In the genomic region with DNA sequence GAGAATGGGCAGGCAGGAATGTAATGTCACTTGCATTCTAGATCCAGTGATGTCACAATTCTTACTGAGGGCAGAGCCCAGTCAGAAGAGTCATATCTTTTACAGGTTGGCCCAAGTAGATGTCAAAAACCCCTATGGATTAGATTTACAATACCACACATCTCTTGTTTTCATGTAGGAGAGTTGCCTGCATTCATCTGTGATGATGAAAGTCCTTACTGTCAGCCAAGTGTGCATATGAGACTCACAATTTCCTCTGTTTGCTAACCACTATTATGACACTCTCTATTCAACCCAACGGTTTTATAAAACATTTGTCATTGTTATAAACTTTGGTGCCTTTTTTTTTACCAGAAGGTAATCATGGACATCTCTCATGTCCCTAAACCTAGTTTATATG, we compare ENCODE assay signal across 26 cellular contexts.
"Had no signal": no experiment of that assay in that cellular context is flagged by ENCODE, and none has a peak within 500 bp of the region (broad histone marks: within the 10 kb centered on the region; RNA-seq: fewer than 3 reads in every experiment).

No MANE protein-coding gene starts in this region.

- H3K4me1 ChIP-seq: adrenal gland, ascending aorta, foreskin keratinocyte, heart right ventricle, lower lobe of right lung, parathyroid adenoma, psoas muscle, sigmoid colon, testis, transverse colon had no signal

- DNase-seq: activated CD4-positive, alpha-beta T cell treated with anti-CD3 and anti-CD28 coated beads, Interleukin-2, amount 50 U/mL, for 4 hours; activated effector memory CD4-positive, alpha-beta T cell treated with anti-CD3 and anti-CD28 coated beads, Interleukin-2, amount 50 U/mL, for 16 hours; activated naive CD4-positive, alpha-beta T cell treated with anti-CD3 and anti-CD28 coated beads for 36 hours; activated naive CD8-positive, alpha-beta T cell treated with anti-CD3 and anti-CD28 coated beads for 36 hours; adrenal gland; caudate nucleus; cortex of kidney; effector memory CD8-positive, alpha-beta T cell; erythroblast; foreskin keratinocyte; heart right ventricle; kidney glomerular epithelial cell; lower lobe of right lung; mesenchymal stem cell; naive thymus-derived CD8-positive, alpha-beta T cell; occipital lobe; psoas muscle; sigmoid colon; stimulated activated naive CD8-positive, alpha-beta T cell treated with anti-CD3 and anti-CD28 coated beads, Interleukin-15, Interleukin-2, amounts not matched to agents 100 U/mL and 50 U/mL, for 24 hours; T-helper 9 cell; testis; transverse colon had no signal

- ATAC-seq: effector memory CD8-positive, alpha-beta T cell; foreskin keratinocyte; heart right ventricle; left lobe of liver; lower lobe of right lung; naive thymus-derived CD8-positive, alpha-beta T cell; psoas muscle; stimulated activated naive CD8-positive, alpha-beta T cell treated with anti-CD3 and anti-CD28 coated beads, Interleukin-15, Interleukin-2, amounts not matched to agents 100 U/mL and 50 U/mL, for 24 hours had no signal

- FAIRE-seq: TTC549 had no signal

- H3K9ac ChIP-seq: parathyroid adenoma had no signal

- H3K27ac ChIP-seq: adrenal gland, ascending aorta, foreskin keratinocyte, heart right ventricle, lower lobe of right lung, parathyroid adenoma, psoas muscle, sigmoid colon, testis, transverse colon had no signal

- H3K36me3 ChIP-seq: adrenal gland, ascending aorta, heart right ventricle, lower lobe of right lung, sigmoid colon, transverse colon had no signal

- H2AFZ ChIP-seq: parathyroid adenoma had no signal

- H3K79me2 ChIP-seq: parathyroid adenoma had no signal

- H3K27me3 ChIP-seq: adrenal gland, ascending aorta, foreskin keratinocyte, heart right ventricle, sigmoid colon, testis, transverse colon had no signal

- H3K9me3 ChIP-seq: adrenal gland, ascending aorta, heart right ventricle, lower lobe of right lung, psoas muscle, sigmoid colon, testis, transverse colon had no signal

- H3K4me3 ChIP-seq: adrenal gland, ascending aorta, heart right ventricle, lower lobe of right lung, psoas muscle, sigmoid colon, testis, transverse colon had no signal
